In genomic region chr11:5581014-5581413, GRCh38 we compare ENCODE assay signal across 34 cellular contexts. TPM values are rescaled to one million over a fixed set of nuclear protein-coding genes. Genes with fewer than 3 reads are reported as not detected.
"Had no signal": no experiment of that assay in that cellular context is flagged by ENCODE, and none has a peak within 500 bp of the region (broad histone marks: within the 10 kb centered on the region; RNA-seq: fewer than 3 reads in every experiment).

No MANE protein-coding gene starts in this region.

- H3K27me3 ChIP-seq: esophagus squamous epithelium, heart right ventricle, left lung, transverse colon, vagina had no signal

- H3K27ac ChIP-seq: coronary artery, esophagus squamous epithelium, heart right ventricle, left lung, parathyroid adenoma, thoracic aorta, transverse colon, vagina had no signal

- H3K36me3 ChIP-seq: esophagus squamous epithelium, heart right ventricle, left lung, thoracic aorta, transverse colon, vagina had no signal

- H3K4me1 ChIP-seq: esophagus squamous epithelium, heart right ventricle, left lung, parathyroid adenoma, transverse colon, vagina had no signal

- H3K4me3 ChIP-seq: coronary artery, esophagus squamous epithelium, heart right ventricle, left lung, mucosa of descending colon, smooth muscle cell, thoracic aorta, transverse colon, vagina had no signal

- DNase-seq: dermis blood vessel endothelial cell; effector memory CD4-positive, alpha-beta T cell; esophagus squamous epithelium; foreskin melanocyte; glutamatergic neuron; heart right ventricle; hippocampal formation; left cardiac atrium; left lung; mesenchymal stem cell; mucosa of descending colon; naive B cell; stimulated activated CD4-positive, alpha-beta T cell treated with anti-CD3 and anti-CD28 coated beads, Interleukin-12 subunit alpha, Interleukin-12 subunit beta, amount 100 ng/mL, for 4 hours; stimulated activated CD4-positive, alpha-beta T cell treated with anti-CD3 and anti-CD28 coated beads, Interleukin-1b, Interleukin-23, amount 100 ng/mL, for 48 hours; stimulated activated CD4-positive, alpha-beta T cell treated with anti-CD3 and anti-CD28 coated beads, Interleukin-4, amount 100 ng/mL, for 1 hour; stimulated activated naive CD8-positive, alpha-beta T cell treated with anti-CD3 and anti-CD28 coated beads, Interleukin-15, Interleukin-2, amounts not matched to agents 100 U/mL and 50 U/mL, for 24 hours; transverse colon had no signal

- H3K9me3 ChIP-seq: esophagus squamous epithelium, heart right ventricle, left lung, mucosa of descending colon, thoracic aorta, transverse colon, vagina had no signal

RNA-seq across cellular contexts. Expression of gene OR52B6, which starts 0.3 kb away (rescaled TPM):
- total RNA-seq: dermis blood vessel endothelial cell; endothelial cell of umbilical vein; epithelial cell of proximal tubule; esophagus squamous epithelium; heart right ventricle; kidney epithelial cell; left cardiac atrium; left lung; lower leg skin; lung microvascular endothelial cell; mesothelial cell of epicardium; mucosa of descending colon; natural killer cell treated with Interleukin-12 subunit alpha and Interleukin-12 subunit beta and Interleukin-15 and Interleukin-18, amount 100 ng/mL, for 72 hours; neural crest cell; osteoblast; progenitor cell of endocrine pancreas; sciatic nerve; smooth muscle cell; thoracic aorta; transverse colon; ureter; vagina had no signal

RNA-seq across cellular contexts. Expression of gene OR52H1, which starts 32.7 kb away (rescaled TPM):
- total RNA-seq: dermis blood vessel endothelial cell; endothelial cell of umbilical vein; epithelial cell of proximal tubule; heart right ventricle; left cardiac atrium; lower leg skin; natural killer cell treated with Interleukin-12 subunit alpha and Interleukin-12 subunit beta and Interleukin-15 and Interleukin-18, amount 100 ng/mL, for 72 hours; neural crest cell; smooth muscle cell; vagina had no signal
